ENCODE assay signal across 9 cellular contexts in genomic region chr14:104977008-104977680, GRCh38. TPM values are rescaled to one million over a fixed set of nuclear protein-coding genes. Genes with fewer than 3 reads are reported as not detected.
DNase-seq lines count a peak whose midpoint lies in the region; TF ChIP-seq lines count a peak whose summit lies in the region.
"Had no signal": no experiment of that assay in that cellular context is flagged by ENCODE, and none has a peak within 500 bp of the region (broad histone marks: within the 10 kb centered on the region; RNA-seq: fewer than 3 reads in every experiment).

No MANE protein-coding gene starts in this region.

- no peak overlapping the region for H2AFZ ChIP-seq in neural cell (ENCODE audit: low read depth, low read length)

- no peaks in the 10 kb centered on the region for H4K20me1 ChIP-seq in neural cell (ENCODE audit: insufficient read depth)

- H3K36me3 ChIP-seq in Peyer's patch: no peaks in the 10 kb centered on the region
- no peaks in the 10 kb centered on the region for H3K36me3 ChIP-seq in esophagus (ENCODE audit: control insufficient read depth in 2 of 2, insufficient read depth in 2 of 2, low read length in 1 of 2)
- no peaks in the 10 kb centered on the region for H3K36me3 ChIP-seq in neural cell (ENCODE audit: insufficient read depth, low read length)

- TF ChIP-seq CTCF in AG10803 (conservative IDR thresholded peaks at IDR 0.05; ENCODE audit: low read length) (no peak), Peyer's patch (IDR thresholded peaks at IDR 0.05) (no peak), neural cell (IDR thresholded peaks at IDR 0.05; ENCODE audit: poor library complexity, severe bottlenecking) (no peak)

- no peak for TF ChIP-seq EP300 in neural cell (conservative IDR thresholded peaks at IDR 0.05; ENCODE audit: poor library complexity, severe bottlenecking)

- H3K9me3 ChIP-seq in Peyer's patch (no peaks in the 10 kb centered on the region), esophagus (ENCODE audit: control insufficient read depth in 2 of 2, insufficient read depth in 1 of 2, low read depth in 1 of 2, low read length in 1 of 2) (no peaks in the 10 kb centered on the region), neural cell (ENCODE audit: low read length) (no peaks in the 10 kb centered on the region)

- H3K9me2 ChIP-seq in neural cell (ENCODE audit: insufficient read depth, low read length): no peaks in the 10 kb centered on the region

- H3K27me3 ChIP-seq in Peyer's patch (no peaks in the 10 kb centered on the region), esophagus (ENCODE audit: control insufficient read depth in 1 of 2, insufficient read depth in 2 of 2, low read length in 2 of 2) (no peaks in the 10 kb centered on the region), neural cell (ENCODE audit: insufficient read depth, low read depth, low read length) (peaks cover 27% of the 10 kb centered on the region)

- peak overlapping the region; percentile 56 for H3K9ac ChIP-seq in neural cell (ENCODE audit: low read length)

- DNase-seq in AG10803 (ENCODE audit: low read depth) (no peak), Peyer's patch (peak in 1 of 3 donors; percentile 53), NCI-H1930 (lab: John Stamatoyannopoulos, UW) (no peak), NCI-H2107 (lab: John Stamatoyannopoulos, UW) (no peak), CD1c-positive myeloid dendritic cell (ENCODE audit: extremely low spot score) (no peak), GM19238 (ENCODE audit: insufficient read length, low spot score) (no peak)

- no peak for TF ChIP-seq RAD21 in neural cell (conservative IDR thresholded peaks at IDR 0.05)

- H3K4me1 ChIP-seq in Peyer's patch (peaks cover 4 to 59% (median 17%) of the 10 kb centered on the region in 4 donors), esophagus (ENCODE audit: control insufficient read depth in 2 of 2, insufficient read depth in 2 of 2, low read length in 1 of 2) (peaks cover 11 to 44% of the 10 kb centered on the region in 2 donors)

- H3K27ac ChIP-seq in Peyer's patch (no peak overlapping the region), esophagus (ENCODE audit: low read depth in 2 of 2, low read length in 1 of 2) (peak overlapping the region in 1 of 2 donors; percentile 73), neural cell (ENCODE audit: low read length) (no peak overlapping the region)

- H3K4me3 ChIP-seq in AG10803 (ENCODE audit: low read length) (peak overlapping the region; percentile 60), Peyer's patch (peak overlapping the region in 3 of 4 donors; percentile 48 to 67 (median 54)), esophagus (ENCODE audit: low read depth in 1 of 2, low read length in 2 of 2) (peak overlapping the region; percentile 46 to 61), neural cell (ENCODE audit: low read length) (peak overlapping the region; percentile 70)

- no peaks in the 10 kb centered on the region for H3F3A ChIP-seq in neural cell (ENCODE audit: insufficient read depth, low read length, poor library complexity, severe bottlenecking)

- 45 to 54% methylated on average over 10 to 11 of the region's 11 CpGs for WGBS in esophagus, 2 donors

- peak overlapping the region; percentile 58 for H3K4me2 ChIP-seq in neural cell (ENCODE audit: low read length)

- TF ChIP-seq POLR2A in Peyer's patch (IDR thresholded peaks at IDR 0.05): no peak

- no peaks in the 10 kb centered on the region for H3K79me2 ChIP-seq in neural cell (replicated peaks; ENCODE audit: insufficient read depth, low read length)

TF ChIP-seq in neural cell, 6 proteins besides CTCF, POLR2A, EP300 and RAD21:
- TF ChIP-seq REST (IDR thresholded peaks at IDR 0.05; ENCODE audit: borderline replicate concordance): no peak
- TF ChIP-seq SMC3 (conservative IDR thresholded peaks at IDR 0.05; ENCODE audit: poor library complexity): no peak
- TF ChIP-seq MXI1 (conservative IDR thresholded peaks at IDR 0.05; ENCODE audit: poor library complexity, severe bottlenecking): no peak
- TF ChIP-seq EZH2 (IDR thresholded peaks at IDR 0.05; ENCODE audit: borderline replicate concordance, insufficient read depth, low read length, poor library complexity, severe bottlenecking): no peak
- no peak for TF ChIP-seq POLR2AphosphoS5 (IDR thresholded peaks at IDR 0.05)
- no peak for TF ChIP-seq TAF1 (IDR thresholded peaks at IDR 0.05; ENCODE audit: low read depth)

RNA-seq across cellular contexts. Expression of gene AHNAK2, which starts 1.0 kb away (rescaled TPM):
- total RNA-seq in Peyer's patch: 10 to 100 TPM in 3 of 4 donors, 1 to 10 TPM in 1; 3.2 to 19.0 (median 10.7) TPM
- polyA plus RNA-seq in esophagus (100 to 1,000 TPM in 1 of 2 donors, 10 to 100 TPM in 1; 67.4 to 104 TPM), neural cell (0.82 and 1.4 TPM in 2 replicates)
- polyA minus RNA-seq in neural cell: 7.3 and 10.4 TPM in 2 replicates

RNA-seq across cellular contexts. Expression of gene CLBA1, which starts 8.4 kb away (rescaled TPM):
- 1 to 10 TPM in 2 of 4 donors, under 1 TPM in 1, not detected in 1; 0.88 to 3.8 (median 2.8) TPM for total RNA-seq in Peyer's patch
- 1 to 10 TPM; 6.5 to 8.3 TPM for polyA plus RNA-seq in esophagus
- polyA plus RNA-seq in neural cell: 27.8 and 28.6 TPM in 2 replicates
- polyA minus RNA-seq in neural cell: 14.2 and 23.6 TPM in 2 replicates

RNA-seq across cellular contexts. Expression of gene CDCA4, which starts 43.7 kb away (rescaled TPM):
- 1 to 10 TPM; 3.7 to 9.1 (median 6.6) TPM for total RNA-seq in Peyer's patch
- polyA plus RNA-seq in esophagus (10 to 100 TPM; 23.5 to 24.7 TPM), neural cell (5.4 and 9.1 TPM in 2 replicates)
- 13.6 and 15.7 TPM in 2 replicates for polyA minus RNA-seq in neural cell

RNA-seq across cellular contexts. Expression of gene PLD4, which starts 52.5 kb away (rescaled TPM):
- total RNA-seq in Peyer's patch: 1 to 10 TPM in 2 of 4 donors, not detected in 2; 1.7 to 4.1 TPM
- polyA plus RNA-seq in esophagus (under 1 TPM; 0.53 to 0.65 TPM), neural cell (not detected in 2 replicates)
- polyA minus RNA-seq in neural cell: 0.12 TPM in 1 of 2 replicates, not detected in the other
- total RNA-seq: RPMI7951 had no signal

Comparison
In these comparisons a context has a peak if more than half of its experiments do, and no peak if none do; other contexts are left out.
1. RNA of gene AHNAK2, which starts 1.0 kb away (polyA plus RNA-seq): 67.4 to 104 TPM in esophagus; 0.82 to 1.4 TPM in neural cell; every median in the first group is over 10 times any median in the second.
2. Peak in every context shown above with its lines, with median percentiles within 50 percentile points of each other: H3K4me3 ChIP-seq.